10 cellular contexts compared by ENCODE assay signal in the genomic region with DNA sequence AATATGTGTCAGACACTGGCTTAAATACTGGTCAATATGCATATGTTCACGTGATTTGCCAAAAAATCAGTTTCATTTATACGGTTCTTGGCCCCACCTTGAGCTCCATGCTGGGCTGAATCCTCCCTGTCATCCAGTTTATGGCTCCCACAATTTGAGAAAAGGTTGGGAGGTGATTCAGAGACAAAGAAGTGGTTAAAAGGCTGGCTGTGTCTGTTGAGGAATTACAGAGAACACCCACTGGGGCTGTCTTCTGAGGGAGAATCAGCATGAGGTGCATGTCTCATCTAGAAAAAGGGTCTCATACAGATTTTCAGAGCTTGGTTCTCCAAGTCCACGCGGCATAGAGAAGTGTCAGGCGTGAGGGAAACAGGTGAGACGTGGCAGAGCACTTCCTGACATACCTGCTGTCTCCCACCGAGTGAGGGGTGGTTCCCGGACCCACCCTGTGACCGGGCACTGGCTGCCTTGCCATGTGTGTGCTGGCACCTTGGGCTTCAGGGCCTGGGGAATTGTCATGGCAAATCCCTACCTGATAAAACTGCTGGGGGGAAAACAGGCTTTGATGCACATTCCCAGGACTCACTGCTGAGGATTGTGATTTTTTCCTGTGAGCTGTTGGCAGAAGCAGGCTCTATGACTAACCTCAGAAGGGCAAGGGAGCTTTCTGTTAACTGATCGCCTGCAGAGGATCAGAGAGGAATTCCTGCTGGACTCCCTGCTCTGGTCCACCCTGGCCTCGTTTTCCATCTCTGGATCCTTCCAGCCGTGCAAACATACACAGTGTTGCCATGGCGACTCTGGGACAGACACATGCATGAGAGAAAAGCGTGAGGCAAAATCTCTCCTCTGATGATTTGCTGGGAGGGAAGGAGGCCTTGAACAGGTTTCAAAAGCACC.
DNase-seq lines count a peak whose midpoint lies in the region; ATAC-seq, FAIRE-seq and TF ChIP-seq lines count a peak whose summit lies in the region.
"Had no signal": no experiment of that assay in that cellular context is flagged by ENCODE, and none has a peak within 500 bp of the region (broad histone marks: within the 10 kb centered on the region; RNA-seq: fewer than 3 reads in every experiment).

No MANE protein-coding gene starts in this region.

- no peak overlapping the region for H2AFZ ChIP-seq in OCI-LY7 (ENCODE audit: low read length)

- DNase-seq in H7 = peak; percentile 22
- DNase-seq in astrocyte of the spinal cord (ENCODE audit: low read depth, low spot score) = peak; percentile 93
- peak; percentile 38 for DNase-seq in inferior parietal cortex (ENCODE audit: extremely low spot score)
- peak; percentile 11 for DNase-seq in small intestine
- DNase-seq in OCI-LY7 (ENCODE audit: low spot score) = no peak
- DNase-seq in activated gamma-delta T cell treated with Interleukin-2 at 50 U/mL for 16 hours = no peak
- DNase-seq in activated CD8-positive, alpha-beta memory T cell treated with anti-CD3 and anti-CD28 coated beads for 24 hours = no peak
- DNase-seq: stimulated activated CD4-positive, alpha-beta T cell treated with anti-CD3 and anti-CD28 coated beads, Interleukin-2, amount 100 ng/mL, for 24 hours had no signal

- H3K4me3 ChIP-seq in H7 (ENCODE audit: insufficient read depth, low read depth, low read length) = no peak overlapping the region
- H3K4me3 ChIP-seq in astrocyte of the spinal cord (ENCODE audit: low read depth, low read length) = no peak overlapping the region
- no peak overlapping the region for H3K4me3 ChIP-seq in small intestine (ENCODE audit: low read depth in 1 of 2, low read length in 2 of 2)
- no peak overlapping the region for H3K4me3 ChIP-seq in OCI-LY7 (ENCODE audit: low read depth, low read length, poor library complexity, severe bottlenecking)

- H3K27me3 ChIP-seq in H7 (ENCODE audit: control insufficient read depth, insufficient read depth, low read length) (no peaks in the 10 kb centered on the region), small intestine (ENCODE audit: control insufficient read depth in 2 of 2, insufficient read depth in 2 of 2, low read length in 2 of 2) (no peaks in the 10 kb centered on the region)

- H3K36me3 ChIP-seq in H7 (replicated peaks; ENCODE audit: control insufficient read depth, insufficient read depth, low read length) (no peaks in the 10 kb centered on the region), small intestine (ENCODE audit: control insufficient read depth in 2 of 2, insufficient read depth in 2 of 2, low read length in 2 of 2) (no peaks in the 10 kb centered on the region), OCI-LY7 (ENCODE audit: insufficient read depth, low read length) (no peaks in the 10 kb centered on the region)

- H3K79me2 ChIP-seq in OCI-LY7 (ENCODE audit: insufficient read depth, low read depth, low read length) = no peaks in the 10 kb centered on the region

- WGBS in small intestine, 3 donors = 68 to 76% (median 69%) methylated on average over 14 of the region's 14 CpGs

- H3K9me3 ChIP-seq in small intestine (ENCODE audit: control insufficient read depth, low read depth) (no peaks in the 10 kb centered on the region), OCI-LY7 (ENCODE audit: low read length) (no peaks in the 10 kb centered on the region)

- POLR2A ChIA-PET in OCI-LY7 (lab: Charles Lee) = interaction anchor here (0.5 kb wide), 1 partner anchor 21 kb away, joined by 6 read pairs; no protein-coding TSS in a partner anchor

- no peaks in the 10 kb centered on the region for H4K20me1 ChIP-seq in OCI-LY7 (ENCODE audit: insufficient read depth, low read length)

- H3K27ac ChIP-seq in small intestine (ENCODE audit: low read depth in 1 of 2, low read length in 1 of 2) = peak overlapping the region in 1 of 2 donors; percentile 34
- H3K27ac ChIP-seq in OCI-LY7 (ENCODE audit: low read depth, low read length, poor library complexity, severe bottlenecking) = no peak overlapping the region
- H3K27ac ChIP-seq: epithelial cell of prostate had no signal

- no peak for ATAC-seq in GM21360 (IDR thresholded peaks at IDR 0.05; ENCODE audit: unreplicated experiment)

- BruUV-seq in OCI-LY7 (replicated peaks; lab: Mats Ljungman, UMichigan) = no TSS peak

- intact Hi-C loops in OCI-LY7 (cut with micrococcal nuclease; ENCODE audit: unreplicated experiment) = no loop called here

- in situ Hi-C loops in astrocyte of the spinal cord (cut with HindIII; ENCODE audit: low sequenced_read_pairs) = no loop called here

- CTCF ChIA-PET in OCI-LY7 (lab: Charles Lee; ENCODE audit: unreplicated experiment) = no interaction called here

- no peaks in the 10 kb centered on the region for H3K4me1 ChIP-seq in small intestine (ENCODE audit: control insufficient read depth in 2 of 2, insufficient read depth in 1 of 2, low read depth in 1 of 2, low read length in 1 of 2)
- no peaks in the 10 kb centered on the region for H3K4me1 ChIP-seq in OCI-LY7 (ENCODE audit: insufficient read depth, low read length, poor library complexity, severe bottlenecking)

- no peak for FAIRE-seq in small intestine (lab: Jason Lieb, UNC)

- no peak overlapping the region for H3K4me2 ChIP-seq in OCI-LY7 (ENCODE audit: low read length)

- no peaks in the 10 kb centered on the region for H3K9me2 ChIP-seq in OCI-LY7 (ENCODE audit: insufficient read depth, low read length)

- TF ChIP-seq CTCF in astrocyte of the spinal cord (IDR thresholded peaks at IDR 0.05; ENCODE audit: low read depth, low read length) (no peak), OCI-LY7 (conservative IDR thresholded peaks at IDR 0.05; ENCODE audit: low read length) (no peak)

Comparison
In these comparisons a context has a peak if more than half of its experiments do, and no peak if none do; other contexts are left out.
1. DNase-seq: peak in H7 (single experiment), astrocyte of the spinal cord (single experiment), inferior parietal cortex (single experiment) and small intestine (single experiment); none in OCI-LY7 (single experiment), activated gamma-delta T cell treated with Interleukin-2 at 50 U/mL for 16 hours (single experiment) and activated CD8-positive, alpha-beta memory T cell treated with anti-CD3 and anti-CD28 coated beads for 24 hours (single experiment).